Comparison of ENCODE assay signal across 13 cellular contexts in the genomic region with DNA sequence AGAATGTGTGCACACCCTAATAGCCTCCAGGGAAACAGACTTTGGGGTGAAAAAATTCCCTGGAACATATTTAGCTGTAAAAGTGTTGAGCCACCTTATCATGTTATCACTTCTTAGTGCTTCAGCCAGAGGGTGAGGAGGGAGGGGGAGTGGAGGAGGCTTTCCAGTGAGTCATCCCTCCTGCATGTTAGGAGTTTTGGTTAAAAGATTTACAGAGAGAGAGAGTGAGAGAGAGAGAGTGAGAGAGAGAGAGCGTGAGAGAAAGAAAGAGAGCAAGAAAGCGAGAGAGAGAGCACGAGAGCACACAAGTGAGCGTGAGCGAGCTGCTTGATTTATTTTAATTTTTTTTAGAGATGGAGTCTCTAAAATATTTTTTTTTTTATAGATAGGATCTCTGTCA. TPM values are rescaled to one million over a fixed set of nuclear protein-coding genes. Genes with fewer than 3 reads are reported as not detected.
DNase-seq lines count a peak whose midpoint lies in the region; ATAC-seq and TF ChIP-seq lines count a peak whose summit lies in the region.
"Had no signal": no experiment of that assay in that cellular context is flagged by ENCODE, and none has a peak within 500 bp of the region (broad histone marks: within the 10 kb centered on the region; RNA-seq: fewer than 3 reads in every experiment).

No MANE protein-coding gene starts in this region.

- intact Hi-C loops in upper lobe of right lung (cut with DNase I), result no loop called here

- peak; percentile 81 for ATAC-seq in upper lobe of right lung
- ATAC-seq in GM19452 (IDR thresholded peaks at IDR 0.05; ENCODE audit: unreplicated experiment), result no peak

- no peaks in the 10 kb centered on the region for H3K4me1 ChIP-seq in upper lobe of right lung
- H3K4me1 ChIP-seq: colonic mucosa, HAP-1 had no signal

- TF ChIP-seq CTCF in upper lobe of right lung (IDR thresholded peaks at IDR 0.05), result no peak

- no peak overlapping the region for H3K4me3 ChIP-seq in upper lobe of right lung
- H3K4me3 ChIP-seq: colonic mucosa, HAP-1 had no signal

- H3K9me3 ChIP-seq in upper lobe of right lung, result no peaks in the 10 kb centered on the region
- H3K9me3 ChIP-seq: colonic mucosa, HAP-1 had no signal

- H3K27me3 ChIP-seq in upper lobe of right lung, result no peaks in the 10 kb centered on the region
- H3K27me3 ChIP-seq: colonic mucosa had no signal

- no peak overlapping the region for H3K27ac ChIP-seq in upper lobe of right lung
- H3K27ac ChIP-seq: 22Rv1, colonic mucosa had no signal

- DNase-seq in DMS53 (lab: John Stamatoyannopoulos, UW) (peak; percentile 11), DMS53 treated with DMSO at 0.1 percent for 48 hours (lab: John Stamatoyannopoulos, UW; ENCODE audit: unreplicated experiment) (no peak), amniotic stem cell (lab: John Stamatoyannopoulos, UW) (peak; percentile 60), islet precursor cell (peak; percentile 89), upper lobe of right lung (no peak), DMS153 treated with DMSO at 0.1 percent for 48 hours (lab: John Stamatoyannopoulos, UW; ENCODE audit: unreplicated experiment) (no peak), DMS153 (lab: John Stamatoyannopoulos, UW) (no peak)
- DNase-seq: colonic mucosa, NCI-H446, T-helper 1 cell had no signal

- H3K36me3 ChIP-seq in upper lobe of right lung, result no peaks in the 10 kb centered on the region
- H3K36me3 ChIP-seq: colonic mucosa, HAP-1 had no signal

RNA-seq across cellular contexts. Expression of a gene that starts 13.5 kb away (rescaled TPM):
- 0.06 TPM for total RNA-seq in upper lobe of right lung

Comparison
In these comparisons a context has a peak if more than half of its experiments do, and no peak if none do; other contexts are left out.
1. DNase-seq: peak in DMS53 (single experiment), amniotic stem cell (single experiment) and islet precursor cell (single experiment); none in DMS53 treated with DMSO at 0.1 percent for 48 hours (single experiment), upper lobe of right lung (single experiment), DMS153 treated with DMSO at 0.1 percent for 48 hours (single experiment) and DMS153 (single experiment).